Comparison of ENCODE assay signal across 8 cellular contexts in genomic region chr20:18793625-18794427, GRCh38. TPM values are rescaled to one million over a fixed set of nuclear protein-coding genes. Genes with fewer than 3 reads are reported as not detected.
DNase-seq lines count a peak whose midpoint lies in the region; ATAC-seq and TF ChIP-seq lines count a peak whose summit lies in the region.

No MANE protein-coding gene starts in this region.

- no peak overlapping the region for H3K23ac ChIP-seq in IMR-90 (ENCODE audit: low read depth, low read length)

- H2AFZ ChIP-seq in IMR-90 (replicated peaks; ENCODE audit: low read length, poor library complexity), result peak overlapping the region; percentile 94

- no peak overlapping the region for H2BK120ac ChIP-seq in IMR-90 (ENCODE audit: low read depth, low read length)

- no peak overlapping the region for H2BK15ac ChIP-seq in IMR-90 (ENCODE audit: low read depth, low read length)

- dilution Hi-C loops in IMR-90 (cut with HindIII; ENCODE audit: low sequenced_read_pairs, unreplicated experiment), result no loop called here

- in situ Hi-C loops in IMR-90 (cut with MboI; ENCODE audit: low sequenced_read_pairs), result no loop called here

- H3K4ac ChIP-seq in IMR-90 (ENCODE audit: low read depth, low read length), result peak overlapping the region; percentile 37

- peaks cover 8% of the 10 kb centered on the region for H3K9me3 Mint-ChIP-seq in activated T-cell treated with anti-CD3 and anti-CD28 coated beads, Interleukin-2, amount 50 U/mL, for 4 hours

- 0 out of 4 replicates have a peak, but pooled peaks cover 3 to 4% of the 10 kb centered on the region in 2 experiments for H3K79me1 ChIP-seq in IMR-90 (ENCODE audit: low read depth in 1 of 2, low read length in 2 of 2)

- DNase-seq in DMS153 treated with DMSO at 0.1 percent for 48 hours (lab: John Stamatoyannopoulos, UW; ENCODE audit: unreplicated experiment) (peak; percentile 86), IMR-90 (peak; percentile 87), OCI-M2 (lab: John Stamatoyannopoulos, UW; ENCODE audit: unreplicated experiment) (peak; percentile 42), esophagus muscularis mucosa (ENCODE audit: extremely low spot score) (peak; percentile 98)
- DNase-seq in activated T-cell treated with anti-CD3 and anti-CD28 coated beads, Interleukin-2, amount 50 U/mL, for 4 hours, result peak; percentile 79
- peak; percentile 79 to 83 for DNase-seq in stimulated activated CD8-positive, alpha-beta memory T cell treated with anti-CD3 and anti-CD28 coated beads, Interleukin-7, amount 100 ng/mL, for 4 hours (ENCODE audit: low read depth in 2 of 2)

- CTCF ChIA-PET in IMR-90 (lab: Yijun Ruan, JAX), result interaction anchor here (1.2 kb wide), 1 partner anchor 10 kb away, joined by 5 read pairs; no protein-coding TSS in a partner anchor

- TF ChIP-seq CTCF in IMR-90 (conservative IDR thresholded peaks at IDR 0.05; ENCODE audit: low read depth, low read length) (no peak), esophagus muscularis mucosa (IDR thresholded peaks at IDR 0.05) (no peak)

- no peak for TF ChIP-seq EP300 in esophagus muscularis mucosa (IDR thresholded peaks at IDR 0.05)

- peaks cover 2% of the 10 kb centered on the region for H3K36me3 Mint-ChIP-seq in activated T-cell treated with anti-CD3 and anti-CD28 coated beads, Interleukin-2, amount 50 U/mL, for 4 hours (ENCODE audit: insufficient read depth)

- H3K36me3 ChIP-seq in IMR-90 (ENCODE audit: control insufficient read depth, insufficient read depth, low read length), result no peaks in the 10 kb centered on the region
- no peaks in the 10 kb centered on the region for H3K36me3 ChIP-seq in esophagus muscularis mucosa
- H3K36me3 ChIP-seq in muscle layer of duodenum (ENCODE audit: control insufficient read depth in 1 of 2, insufficient read depth in 2 of 2, low read length in 2 of 2), result no peaks in the 10 kb centered on the region

- H3K9me3 ChIP-seq in IMR-90 (ENCODE audit: control insufficient read depth, insufficient read depth, low read length) (no peaks in the 10 kb centered on the region), esophagus muscularis mucosa (peaks cover 0 to 8% (median 0%) of the 10 kb centered on the region in 4 donors), muscle layer of duodenum (ENCODE audit: control insufficient read depth in 1 of 2, low read length in 2 of 2) (peaks cover 5 to 6% of the 10 kb centered on the region in 2 donors)

- TF ChIP-seq RAD21 in IMR-90 (IDR thresholded peaks at IDR 0.05; ENCODE audit: low read length), result peak; percentile 14; the same call in 1 of the 2 replicates

- POLR2A ChIA-PET in IMR-90 (lab: Charles Lee; ENCODE audit: unreplicated experiment), result no interaction called here

- peaks cover 17% of the 10 kb centered on the region for H3K27me3 Mint-ChIP-seq in activated T-cell treated with anti-CD3 and anti-CD28 coated beads, Interleukin-2, amount 50 U/mL, for 4 hours (ENCODE audit: low read depth)

- H4K8ac ChIP-seq in IMR-90 (ENCODE audit: low read depth in 2 of 2, low read length in 2 of 2), result peak overlapping the region; percentile 38 to 86

- 8% methylated on average over 12 of the region's 29 CpGs; no CpG with 5 or more reads in 1 of the 2 experiments for WGBS in IMR-90 (ENCODE audit: extremely low coverage in 2 of 2, insufficient read length in 1 of 2), 2 experiments
- WGBS in esophagus muscularis mucosa, result 10% methylated on average over 20 of the region's 29 CpGs

- intact Hi-C loops in IMR-90 (cut with micrococcal nuclease), result loop anchor here (1.0 kb wide), 1 partner anchor 162 kb away; no protein-coding TSS in a partner anchor
- intact Hi-C loops in esophagus muscularis mucosa (cut with DNase I), result loop anchor here (10.0 kb wide), 1 partner anchor 209 kb away; the partner anchor contains the start of gene DTD1

- no peaks in the 10 kb centered on the region; the same call in 1 of the 2 replicates for H3K27me3 ChIP-seq in IMR-90 (ENCODE audit: control insufficient read depth, insufficient read depth, low read length)
- H3K27me3 ChIP-seq in esophagus muscularis mucosa, result no peaks in the 10 kb centered on the region
- H3K27me3 ChIP-seq in muscle layer of duodenum (ENCODE audit: low read depth, low read length), result no peaks in the 10 kb centered on the region

- H4K20me1 ChIP-seq in IMR-90 (ENCODE audit: insufficient read depth, low read length), result no peaks in the 10 kb centered on the region

- no peak overlapping the region for H2AK9ac ChIP-seq in IMR-90 (replicated peaks; ENCODE audit: low read depth, low read length, poor library complexity)

- TF ChIP-seq POLR2A in IMR-90 (IDR thresholded peaks at IDR 0.05; ENCODE audit: low read depth, low read length) (peak; percentile 74; the same call in 1 of the 2 replicates), esophagus muscularis mucosa (IDR thresholded peaks at IDR 0.05; ENCODE audit: low read depth) (no peak)

- no peaks in the 10 kb centered on the region; the same call in 1 of the 2 replicates for H3K9me1 ChIP-seq in IMR-90 (ENCODE audit: insufficient read depth, low read length)

- no peak overlapping the region for H2AK5ac ChIP-seq in IMR-90 (ENCODE audit: low read depth, low read length)

- no TSS peak for BruUV-seq in IMR-90 (replicated peaks; lab: Mats Ljungman, UMichigan)

- H2BK5ac ChIP-seq in IMR-90 (ENCODE audit: low read depth, low read length, poor library complexity, severe bottlenecking), result peak overlapping the region; percentile 42

- H3K27ac ChIP-seq in IMR-90 (ENCODE audit: insufficient read depth, low read length), result peak overlapping the region; percentile 42
- H3K27ac ChIP-seq in esophagus muscularis mucosa (replicated peaks in 1 of 4), result peak overlapping the region; percentile 87 to 93 (median 90)
- peak overlapping the region; percentile 90 for H3K27ac ChIP-seq in muscle layer of duodenum (ENCODE audit: low read length)

- H3K4me2 ChIP-seq in IMR-90 (ENCODE audit: low read depth, low read length), result peak overlapping the region; percentile 84

- peak overlapping the region; percentile 93 for H3K4me3 Mint-ChIP-seq in activated T-cell treated with anti-CD3 and anti-CD28 coated beads, Interleukin-2, amount 50 U/mL, for 4 hours

- no peak overlapping the region for H2BK20ac ChIP-seq in IMR-90 (ENCODE audit: low read depth, low read length)

- no peak overlapping the region for H3K18ac ChIP-seq in IMR-90 (ENCODE audit: low read depth, low read length)

- 0 out of 2 replicates have a peak overlapping the region, but pooled peaks have one; percentile 10 for H3K56ac ChIP-seq in IMR-90 (ENCODE audit: extremely low read depth, insufficient read depth, low read length)

- H3K4me3 ChIP-seq in IMR-90 (ENCODE audit: insufficient read depth, low read depth, low read length), result peak overlapping the region; percentile 59
- peak overlapping the region; percentile 72 to 85 (median 76) for H3K4me3 ChIP-seq in esophagus muscularis mucosa
- peak overlapping the region; percentile 79 to 84 for H3K4me3 ChIP-seq in muscle layer of duodenum (ENCODE audit: low read depth in 1 of 2, low read length in 2 of 2)

- H3K4me1 Mint-ChIP-seq in activated T-cell treated with anti-CD3 and anti-CD28 coated beads, Interleukin-2, amount 50 U/mL, for 4 hours (ENCODE audit: low read depth), result peaks cover 15% of the 10 kb centered on the region

- H3K4me1 ChIP-seq in IMR-90 (ENCODE audit: control insufficient read depth, insufficient read depth, low read length) (no peaks in the 10 kb centered on the region), esophagus muscularis mucosa (peaks cover 10 to 13% (median 12%) of the 10 kb centered on the region in 4 donors), muscle layer of duodenum (ENCODE audit: control insufficient read depth in 1 of 2, insufficient read depth in 2 of 2, low read length in 2 of 2) (peaks cover 5 to 9% of the 10 kb centered on the region in 2 donors)

- H3K14ac ChIP-seq in IMR-90 (replicated peaks; ENCODE audit: low read depth, low read length), result peak overlapping the region; percentile 65; the same call in 1 of the 2 replicates

- peak overlapping the region; percentile 66 for H3K9ac ChIP-seq in IMR-90 (ENCODE audit: low read depth, low read length)

- ATAC-seq in GM21528 (IDR thresholded peaks at IDR 0.05; ENCODE audit: low FRiP score, unreplicated experiment) (peak; percentile 97), IMR-90 (ENCODE audit: low read depth) (peak; percentile 96)
- peak; percentile 97 for ATAC-seq in activated T-cell treated with anti-CD3 and anti-CD28 coated beads, Interleukin-2, amount 50 U/mL, for 4 hours

- peak overlapping the region; percentile 29; the same call in 1 of the 2 replicates for H4K91ac ChIP-seq in IMR-90 (ENCODE audit: insufficient read depth, low read depth, low read length)

- H4K5ac ChIP-seq in IMR-90 (ENCODE audit: low read depth, low read length), result peak overlapping the region; percentile 58

TF ChIP-seq in IMR-90, 13 proteins besides CTCF, POLR2A, EP300 and RAD21:
- TF ChIP-seq NFE2L2 (IDR thresholded peaks at IDR 0.05; ENCODE audit: low read depth, low read length), result no peak
- peak; percentile 61; the same call in 1 of the 2 replicates for TF ChIP-seq BHLHE40 (IDR thresholded peaks at IDR 0.05; ENCODE audit: low read depth, low read length)
- TF ChIP-seq CHD1 (IDR thresholded peaks at IDR 0.05; ENCODE audit: low read depth, low read length), result no peak
- no peak for TF ChIP-seq CEBPB (IDR thresholded peaks at IDR 0.05; ENCODE audit: low read depth, low read length)
- TF ChIP-seq SMC3 (IDR thresholded peaks at IDR 0.05; ENCODE audit: low read depth, low read length), result no peak
- TF ChIP-seq FOS (IDR thresholded peaks at IDR 0.05; ENCODE audit: low read depth, low read length), result 0 out of 2 replicates have a peak, but pooled peaks have one; percentile 10
- TF ChIP-seq MAFK (IDR thresholded peaks at IDR 0.05; ENCODE audit: low read depth, low read length), result no peak
- TF ChIP-seq MXI1 (IDR thresholded peaks at IDR 0.05; ENCODE audit: borderline replicate concordance, low read depth, low read length), result no peak
- peak; percentile 34; the same call in 1 of the 2 replicates for TF ChIP-seq MAZ (IDR thresholded peaks at IDR 0.05; ENCODE audit: borderline replicate concordance, low read depth, low read length)
- TF ChIP-seq USF2 (IDR thresholded peaks at IDR 0.05; ENCODE audit: low read depth, low read length), result peak; percentile 99
- TF ChIP-seq RCOR1 (IDR thresholded peaks at IDR 0.05; ENCODE audit: insufficient replicate concordance, low read length), result no peak
TF ChIP-seq in IMR-90: peak in this region for 4.

RNA-seq across cellular contexts. Expression of gene SCP2D1, which starts 19.8 kb away (rescaled TPM):
- total RNA-seq in IMR-90 (2012; rRNA removed), result not detected in 2 replicates
- polyA plus RNA-seq in IMR-90 (2012; rRNA removed), result not detected in 2 replicates
- polyA plus RNA-seq in IMR-90 (2012; cell fraction: cytosol; rRNA removed), result not detected in 2 replicates
- polyA plus RNA-seq in IMR-90 (2012; cell fraction: nucleus; rRNA removed; ENCODE audit: low replicate concordance), result not detected in 2 replicates
- total RNA-seq in activated T-cell treated with anti-CD3 and anti-CD28 coated beads, Interleukin-2, amount 50 U/mL, for 4 hours, result not detected
- total RNA-seq in esophagus muscularis mucosa, result not detected

Comparison
In these comparisons a context has a peak if more than half of its experiments do, and no peak if none do; other contexts are left out.
1. Peak in every context shown above with its lines: DNase-seq, ATAC-seq, H3K4me3 ChIP-seq and H3K27ac ChIP-seq.
2. DNase-seq: peak in every context shown above with its lines; median percentile 98 in esophagus muscularis mucosa; 87 in IMR-90; 86 in DMS153 treated with DMSO at 0.1 percent for 48 hours; 81 in stimulated activated CD8-positive, alpha-beta memory T cell treated with anti-CD3 and anti-CD28 coated beads, Interleukin-7, amount 100 ng/mL, for 4 hours; 79 in activated T-cell treated with anti-CD3 and anti-CD28 coated beads, Interleukin-2, amount 50 U/mL, for 4 hours; 42 in OCI-M2.